Comparison of ENCODE assay signal across 9 cellular contexts in the genomic region with DNA sequence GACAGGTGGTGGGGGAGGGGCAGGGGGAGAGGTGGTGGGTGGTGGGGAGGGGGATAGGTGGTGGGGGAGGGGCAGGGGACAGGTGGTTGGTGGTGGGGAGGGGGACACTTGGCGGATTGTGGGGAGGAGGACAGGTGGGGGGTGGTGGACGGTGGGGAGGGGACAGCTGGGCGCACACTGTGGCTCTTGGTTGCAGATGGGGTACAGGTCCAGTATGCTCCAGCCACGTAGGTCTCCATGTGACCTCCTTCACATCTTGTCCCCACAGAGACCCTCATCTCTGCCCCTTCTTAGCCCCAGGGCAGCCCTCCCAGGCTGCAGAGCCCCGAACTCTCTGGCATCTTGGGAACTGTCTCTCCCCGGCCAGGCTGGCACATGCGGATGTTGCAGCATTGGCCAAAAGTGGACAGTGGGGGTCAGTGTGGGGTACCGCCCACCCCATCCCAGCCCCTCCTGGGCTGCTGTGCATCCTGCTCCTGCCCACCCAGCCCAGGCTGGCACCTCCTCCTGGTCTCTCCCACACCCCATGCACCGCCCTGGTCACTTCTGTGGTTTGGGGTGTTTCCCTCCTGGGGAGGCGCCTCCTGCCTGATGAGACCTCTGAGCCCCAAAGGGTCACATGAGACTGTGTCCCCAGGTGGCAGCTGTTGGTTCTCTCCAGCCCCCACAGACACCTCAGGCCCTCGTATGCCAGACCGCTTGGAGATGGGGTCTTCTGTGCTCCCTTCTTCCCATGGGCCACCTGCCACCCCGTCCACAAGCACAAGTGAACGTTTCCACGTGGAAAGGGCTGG. TPM values are rescaled to one million over a fixed set of nuclear protein-coding genes. Genes with fewer than 3 reads are reported as not detected.
DNase-seq lines count a peak whose midpoint lies in the region; ATAC-seq and TF ChIP-seq lines count a peak whose summit lies in the region.
"Had no signal": no experiment of that assay in that cellular context is flagged by ENCODE, and none has a peak within 500 bp of the region (broad histone marks: within the 10 kb centered on the region; RNA-seq: fewer than 3 reads in every experiment).

No MANE protein-coding gene starts in this region.

- ATAC-seq in natural killer cell treated with Interleukin-12 subunit alpha and Interleukin-12 subunit beta and Interleukin-15 and Interleukin-18, amount 100 ng/mL, for 72 hours, result no peak
- ATAC-seq in natural killer cell (no peak), aorta (ENCODE audit: low FRiP score) (peak; percentile 31)

- no peaks in the 10 kb centered on the region for H3K9me3 Mint-ChIP-seq in natural killer cell treated with Interleukin-12 subunit alpha and Interleukin-12 subunit beta and Interleukin-15 and Interleukin-18, amount 100 ng/mL, for 72 hours
- H3K9me3 Mint-ChIP-seq in natural killer cell, result no peaks in the 10 kb centered on the region

- WGBS in aorta, 2 donors, result 75 to 76% methylated on average over 15 of the region's 15 CpGs

- peak; percentile 56 for DNase-seq in natural killer cell treated with Interleukin-12 subunit alpha and Interleukin-12 subunit beta and Interleukin-15 and Interleukin-18, amount 100 ng/mL, for 72 hours (ENCODE audit: low spot score)
- DNase-seq in natural killer cell (no peak), islet precursor cell (peak; percentile 47), aorta (peak; percentile 58 to 62), NCI-H1048 (lab: John Stamatoyannopoulos, UW) (no peak), NCI-H774 (lab: John Stamatoyannopoulos, UW) (no peak), DMS53 treated with DMSO at 0.1 percent for 48 hours (lab: John Stamatoyannopoulos, UW; ENCODE audit: unreplicated experiment) (no peak)
- DNase-seq: activated gamma-delta T cell had no signal

- no peaks in the 10 kb centered on the region for H3K27me3 Mint-ChIP-seq in natural killer cell treated with Interleukin-12 subunit alpha and Interleukin-12 subunit beta and Interleukin-15 and Interleukin-18, amount 100 ng/mL, for 72 hours
- H3K27me3 Mint-ChIP-seq in natural killer cell (ENCODE audit: low read depth in 2 of 2), result peaks cover 0 to 5% of the 10 kb centered on the region in 2 donors

- H3K27ac ChIP-seq in KOPT-K1 (ENCODE audit: low read depth, low read length, poor library complexity, severe bottlenecking) (peak overlapping the region; percentile 95), aorta (ENCODE audit: low read depth in 1 of 2, low read length in 2 of 2) (no peak overlapping the region)

- no peak for TF ChIP-seq CTCF in natural killer cell (IDR thresholded peaks at IDR 0.05)

- peaks cover 28 to 32% of the 10 kb centered on the region in 2 donors for H3K4me1 Mint-ChIP-seq in natural killer cell treated with Interleukin-12 subunit alpha and Interleukin-12 subunit beta and Interleukin-15 and Interleukin-18, amount 100 ng/mL, for 72 hours (ENCODE audit: low read depth in 2 of 2)
- H3K4me1 Mint-ChIP-seq in natural killer cell, result peaks cover 20 to 30% of the 10 kb centered on the region in 2 donors

- H3K36me3 ChIP-seq in KOPT-K1 (ENCODE audit: insufficient read depth, low read length) (no peaks in the 10 kb centered on the region), aorta (ENCODE audit: control insufficient read depth in 1 of 2, insufficient read depth in 2 of 2, low read length in 1 of 2) (no peaks in the 10 kb centered on the region)

- no peaks in the 10 kb centered on the region for H3K36me3 Mint-ChIP-seq in natural killer cell treated with Interleukin-12 subunit alpha and Interleukin-12 subunit beta and Interleukin-15 and Interleukin-18, amount 100 ng/mL, for 72 hours
- H3K36me3 Mint-ChIP-seq in natural killer cell, result no peaks in the 10 kb centered on the region

- H3K9me3 ChIP-seq in KOPT-K1 (ENCODE audit: insufficient read depth, low read length, poor library complexity, severe bottlenecking), result no peaks in the 10 kb centered on the region
- no peaks in the 10 kb centered on the region for H3K9me3 ChIP-seq in aorta (ENCODE audit: control insufficient read depth, low read length)

- H3K27ac Mint-ChIP-seq in natural killer cell treated with Interleukin-12 subunit alpha and Interleukin-12 subunit beta and Interleukin-15 and Interleukin-18, amount 100 ng/mL, for 72 hours, result peak overlapping the region; percentile 95 to 98
- H3K27ac Mint-ChIP-seq in natural killer cell, result peak overlapping the region in 1 of 2 donors; percentile 78

- no peaks in the 10 kb centered on the region for H3K4me1 ChIP-seq in aorta (ENCODE audit: control insufficient read depth in 1 of 2, insufficient read depth in 2 of 2, low read length in 2 of 2)

- peaks cover 0 to 1% of the 10 kb centered on the region in 2 donors for H3K27me3 ChIP-seq in aorta (ENCODE audit: control insufficient read depth in 1 of 2, insufficient read depth in 2 of 2, low read length in 1 of 2)

- H3K4me3 ChIP-seq in aorta (ENCODE audit: low read length in 2 of 2), result no peak overlapping the region

- H3K4me3 Mint-ChIP-seq in natural killer cell treated with Interleukin-12 subunit alpha and Interleukin-12 subunit beta and Interleukin-15 and Interleukin-18, amount 100 ng/mL, for 72 hours, result peak overlapping the region; percentile 94
- no peak overlapping the region for H3K4me3 Mint-ChIP-seq in natural killer cell

- intact Hi-C loops in natural killer cell (cut with micrococcal nuclease), result loop anchor here (10.0 kb wide), 1 partner anchor 275 kb away; no protein-coding TSS in a partner anchor
- intact Hi-C loops in aorta (cut with DNase I), result loop anchor here in 1 of 2 donors (10.0 kb wide), 1 partner anchor 375 kb away; no protein-coding TSS in a partner anchor

RNA-seq across cellular contexts. Expression of gene SLC19A1, which starts 7.6 kb away (rescaled TPM):
- 100 to 1,000 TPM in 1 of 2 donors, 10 to 100 TPM in 1; 23.3 to 110 TPM for total RNA-seq in natural killer cell treated with Interleukin-12 subunit alpha and Interleukin-12 subunit beta and Interleukin-15 and Interleukin-18, amount 100 ng/mL, for 72 hours
- total RNA-seq in natural killer cell, result 1 to 10 TPM; 2.5 to 9.0 (median 4.9) TPM
- 1 to 10 TPM; 6.2 to 8.4 TPM for total RNA-seq in aorta
- polyA plus RNA-seq in aorta, result 10 to 100 TPM in 1 of 2 donors, 1 to 10 TPM in 1; 4.5 to 32.5 TPM

Comparison
In these comparisons a context has a peak if more than half of its experiments do, and no peak if none do; other contexts are left out.
1. DNase-seq: peak in natural killer cell treated with Interleukin-12 subunit alpha and Interleukin-12 subunit beta and Interleukin-15 and Interleukin-18, amount 100 ng/mL, for 72 hours (single experiment), islet precursor cell (single experiment) and aorta (2 of 2); none in natural killer cell (single experiment), NCI-H1048 (single experiment), NCI-H774 (single experiment) and DMS53 treated with DMSO at 0.1 percent for 48 hours (single experiment).